8 cellular contexts compared by ENCODE assay signal in genomic region chr7:23298141-23298851, GRCh38. TPM values are rescaled to one million over a fixed set of nuclear protein-coding genes. Genes with fewer than 3 reads are reported as not detected.
DNase-seq lines count a peak whose midpoint lies in the region; ATAC-seq and TF ChIP-seq lines count a peak whose summit lies in the region.

No MANE protein-coding gene starts in this region.

- WGBS in hepatocyte (ENCODE audit: low lambda C conversion rate, missing lambda C conversion rate): 91% methylated on average over 10 of the region's 11 CpGs

- no peaks in the 10 kb centered on the region for H4K20me1 ChIP-seq in hepatocyte (ENCODE audit: insufficient read depth, poor library complexity, severe bottlenecking)

- H3K9me2 ChIP-seq in hepatocyte (replicated peaks; ENCODE audit: insufficient read depth): no peaks in the 10 kb centered on the region

- peaks cover 17% of the 10 kb centered on the region for H3K4me1 ChIP-seq in hepatocyte (ENCODE audit: insufficient read depth)

- H3K4me3 Mint-ChIP-seq in activated T-cell treated with anti-CD3 and anti-CD28 coated beads, Interleukin-2, amount 50 U/mL, for 72 hours: peak overlapping the region; percentile 84 to 91
- peak overlapping the region; percentile 81 for H3K4me3 Mint-ChIP-seq in stimulated activated memory B cell treated with anti-CD40 and anti-IgM and Interleukin-4, amounts not matched to agents 10 μg/mL and 1 μg/mL and 100 μg/mL, for 72 hours

- no peaks in the 10 kb centered on the region for H3K27me3 ChIP-seq in hepatocyte

- peaks cover 6% of the 10 kb centered on the region for H3K27me3 Mint-ChIP-seq in activated T-cell treated with anti-CD3 and anti-CD28 coated beads, Interleukin-2, amount 50 U/mL, for 72 hours (ENCODE audit: low read depth)
- H3K27me3 Mint-ChIP-seq in stimulated activated memory B cell treated with anti-CD40 and anti-IgM and Interleukin-4, amounts not matched to agents 10 μg/mL and 1 μg/mL and 100 μg/mL, for 72 hours: no peaks in the 10 kb centered on the region

- ATAC-seq in activated T-cell treated with anti-CD3 and anti-CD28 coated beads, Interleukin-2, amount 50 U/mL, for 72 hours (replicated peaks in 1 of 2): no peak
- no peak for ATAC-seq in stimulated activated memory B cell treated with anti-CD40 and anti-IgM and Interleukin-4, amounts not matched to agents 10 μg/mL and 1 μg/mL and 100 μg/mL, for 72 hours

- peak overlapping the region; percentile 74 for H3K4me2 ChIP-seq in hepatocyte

- H2AFZ ChIP-seq in hepatocyte: peak overlapping the region; percentile 90

- no peaks in the 10 kb centered on the region for H3K36me3 ChIP-seq in hepatocyte (replicated peaks; ENCODE audit: insufficient read depth, low read depth)

- H3K79me2 ChIP-seq in hepatocyte: peaks cover 39% of the 10 kb centered on the region

- peaks cover 4 to 5% of the 10 kb centered on the region in 2 donors for H3K9me3 Mint-ChIP-seq in activated T-cell treated with anti-CD3 and anti-CD28 coated beads, Interleukin-2, amount 50 U/mL, for 72 hours
- H3K9me3 Mint-ChIP-seq in stimulated activated memory B cell treated with anti-CD40 and anti-IgM and Interleukin-4, amounts not matched to agents 10 μg/mL and 1 μg/mL and 100 μg/mL, for 72 hours: no peaks in the 10 kb centered on the region

- H3K27ac Mint-ChIP-seq in activated T-cell treated with anti-CD3 and anti-CD28 coated beads, Interleukin-2, amount 50 U/mL, for 72 hours: peak overlapping the region; percentile 72
- H3K27ac Mint-ChIP-seq in stimulated activated memory B cell treated with anti-CD40 and anti-IgM and Interleukin-4, amounts not matched to agents 10 μg/mL and 1 μg/mL and 100 μg/mL, for 72 hours: peak overlapping the region; percentile 85

- peak; percentile 33 for DNase-seq in activated T-cell treated with anti-CD3 and anti-CD28 coated beads, Interleukin-2, amount 50 U/mL, for 1 hour
- DNase-seq in activated T-cell treated with anti-CD3 and anti-CD28 coated beads for 4 hours (no peak), hepatocyte (ENCODE audit: low spot score) (no peak), cerebellar cortex (ENCODE audit: low spot score) (no peak), NCI-H748 (lab: John Stamatoyannopoulos, UW; ENCODE audit: unreplicated experiment) (no peak)
- no peak for DNase-seq in activated T-cell treated with anti-CD3 and anti-CD28 coated beads, Interleukin-2, amount 50 U/mL, for 72 hours
- DNase-seq in stimulated activated CD4-positive, alpha-beta T cell treated with anti-CD3 and anti-CD28 coated beads, Interleukin-4, amount 100 ng/mL, for 4 hours: no peak

- no peak for TF ChIP-seq CTCF in hepatocyte (IDR thresholded peaks at IDR 0.05; ENCODE audit: poor library complexity)

- H3K4me1 Mint-ChIP-seq in activated T-cell treated with anti-CD3 and anti-CD28 coated beads, Interleukin-2, amount 50 U/mL, for 72 hours (ENCODE audit: low read depth): peaks cover 41% of the 10 kb centered on the region
- H3K4me1 Mint-ChIP-seq in stimulated activated memory B cell treated with anti-CD40 and anti-IgM and Interleukin-4, amounts not matched to agents 10 μg/mL and 1 μg/mL and 100 μg/mL, for 72 hours: peaks cover 32% of the 10 kb centered on the region

- H3K9me3 ChIP-seq in hepatocyte (ENCODE audit: low read depth): no peaks in the 10 kb centered on the region

- peak overlapping the region; percentile 87 for H3K27ac ChIP-seq in hepatocyte

- H3K36me3 Mint-ChIP-seq in activated T-cell treated with anti-CD3 and anti-CD28 coated beads, Interleukin-2, amount 50 U/mL, for 72 hours (ENCODE audit: insufficient read depth in 2 of 2): peaks cover 16 to 19% of the 10 kb centered on the region in 2 donors
- peaks cover 15% of the 10 kb centered on the region for H3K36me3 Mint-ChIP-seq in stimulated activated memory B cell treated with anti-CD40 and anti-IgM and Interleukin-4, amounts not matched to agents 10 μg/mL and 1 μg/mL and 100 μg/mL, for 72 hours

- peak overlapping the region; percentile 3 for H3K4me3 ChIP-seq in hepatocyte

RNA-seq across cellular contexts. Expression of gene MALSU1, which starts 0.8 kb away (rescaled TPM):
- total RNA-seq in activated T-cell treated with anti-CD3 and anti-CD28 coated beads, Interleukin-2, amount 50 U/mL, for 72 hours: 10 to 100 TPM; 62.6 to 63.8 TPM
- 43.7 and 61.8 TPM in 2 replicates for total RNA-seq in hepatocyte
- 77.2 and 92.6 TPM in 2 replicates for polyA plus RNA-seq in hepatocyte

RNA-seq across cellular contexts. Expression of gene GPNMB, which starts 51.7 kb away (rescaled TPM):
- total RNA-seq in activated T-cell treated with anti-CD3 and anti-CD28 coated beads, Interleukin-2, amount 50 U/mL, for 72 hours: 1 to 10 TPM in 1 of 2 donors, under 1 TPM in 1; 0.88 to 1.1 TPM
- total RNA-seq in hepatocyte: 30.5 and 32.1 TPM in 2 replicates
- 27.9 and 36.3 TPM in 2 replicates for polyA plus RNA-seq in hepatocyte

Comparison
In these comparisons a context has a peak if more than half of its experiments do, and no peak if none do; other contexts are left out.
1. RNA of gene GPNMB, which starts 51.7 kb away (total RNA-seq): 30.5 to 32.1 TPM in hepatocyte; 0.88 to 1.1 TPM in activated T-cell treated with anti-CD3 and anti-CD28 coated beads, Interleukin-2, amount 50 U/mL, for 72 hours; every median in the first group is over 10 times any median in the second.